Comparison of ENCODE assay signal across 10 cellular contexts in the genomic region with DNA sequence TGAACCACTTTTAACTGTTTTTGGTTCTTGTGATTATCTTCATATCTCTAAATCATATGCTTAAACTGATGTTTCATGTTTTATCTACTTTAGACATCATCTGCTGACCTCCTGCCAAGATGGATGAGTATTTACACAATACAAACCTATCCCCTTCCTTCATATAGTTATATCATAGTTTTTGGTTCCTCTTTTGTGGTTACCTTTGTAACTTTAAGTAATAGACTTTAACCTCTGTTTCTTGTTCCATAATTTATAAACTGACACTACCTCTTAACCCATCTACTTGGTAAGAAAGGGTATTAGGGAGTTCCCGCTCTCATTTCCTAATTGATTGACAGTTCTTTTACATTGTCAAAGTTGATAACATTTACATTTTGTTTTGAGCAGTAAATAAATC. TPM values are rescaled to one million over a fixed set of nuclear protein-coding genes. Genes with fewer than 3 reads are reported as not detected.
DNase-seq lines count a peak whose midpoint lies in the region; ATAC-seq and TF ChIP-seq lines count a peak whose summit lies in the region.
"Had no signal": no experiment of that assay in that cellular context is flagged by ENCODE, and none has a peak within 500 bp of the region (broad histone marks: within the 10 kb centered on the region; RNA-seq: fewer than 3 reads in every experiment).

No MANE protein-coding gene starts in this region.

- peak; percentile 86 for ATAC-seq in GM19324 (IDR thresholded peaks at IDR 0.05; ENCODE audit: low FRiP score, unreplicated experiment)
- ATAC-seq in HG02840 (IDR thresholded peaks at IDR 0.05; ENCODE audit: low FRiP score, unreplicated experiment) = peak; percentile 93
- no peak for ATAC-seq in activated naive CD8-positive, alpha-beta T cell treated with anti-CD3 and anti-CD28 coated beads, Interleukin-2, amount 50 U/mL, for 24 hours
- ATAC-seq: activated T-helper 17 cell treated with anti-CD3 and anti-CD28 coated beads, Interleukin-2, amount 50 U/mL, for 72 hours; left ventricle myocardium superior had no signal

- peaks cover 0 to 69% (median 12%) of the 10 kb centered on the region in 6 donors for H3K4me1 ChIP-seq in spleen

- H3K27ac Mint-ChIP-seq in activated naive CD8-positive, alpha-beta T cell treated with anti-CD3 and anti-CD28 coated beads, Interleukin-2, amount 50 U/mL, for 24 hours = no peak overlapping the region
- H3K27ac Mint-ChIP-seq: activated T-helper 17 cell treated with anti-CD3 and anti-CD28 coated beads, Interleukin-2, amount 50 U/mL, for 72 hours had no signal

- peaks cover 5% of the 10 kb centered on the region for H3K9me3 Mint-ChIP-seq in activated naive CD8-positive, alpha-beta T cell treated with anti-CD3 and anti-CD28 coated beads, Interleukin-2, amount 50 U/mL, for 24 hours

- no peak overlapping the region for H3K4me3 Mint-ChIP-seq in activated naive CD8-positive, alpha-beta T cell treated with anti-CD3 and anti-CD28 coated beads, Interleukin-2, amount 50 U/mL, for 24 hours
- H3K4me3 Mint-ChIP-seq: activated T-helper 17 cell treated with anti-CD3 and anti-CD28 coated beads, Interleukin-2, amount 50 U/mL, for 72 hours had no signal

- peak; percentile 13 for DNase-seq in LNCaP clone FGC (ENCODE audit: low read depth)
- DNase-seq in spleen = no peak
- no peak for DNase-seq in posterior cingulate gyrus
- DNase-seq in glomerular visceral epithelial cell (ENCODE audit: extremely low spot score) = no peak
- DNase-seq in activated naive CD8-positive, alpha-beta T cell treated with anti-CD3 and anti-CD28 coated beads, Interleukin-2, amount 50 U/mL, for 24 hours = no peak
- DNase-seq: left ventricle myocardium superior had no signal

- intact Hi-C loops in spleen (cut with DNase I; ENCODE audit: low total_unique reads) = no loop called here
- intact Hi-C loops in posterior cingulate gyrus (cut with DNase I) = no loop called here

- H3K4me3 ChIP-seq in LNCaP clone FGC (ENCODE audit: low read depth, low read length) (no peak overlapping the region), spleen (no peak overlapping the region)
- H3K4me3 ChIP-seq: SK-N-MC had no signal

- H3K36me3 Mint-ChIP-seq in activated naive CD8-positive, alpha-beta T cell treated with anti-CD3 and anti-CD28 coated beads, Interleukin-2, amount 50 U/mL, for 24 hours (ENCODE audit: low read depth) = peaks cover 30% of the 10 kb centered on the region

- H3K27ac ChIP-seq in spleen = peak overlapping the region in 6 of 8 donors; percentile 2 to 64 (median 44)
- H3K27ac ChIP-seq: SK-N-MC had no signal

- TF ChIP-seq CTCF in LNCaP clone FGC (IDR thresholded peaks at IDR 0.05; ENCODE audit: control insufficient read depth, extremely low read depth, insufficient read depth) (no peak), spleen (IDR thresholded peaks at IDR 0.05 in 8 of 11, conservative IDR thresholded peaks at IDR 0.05 in 3 of 11) (no peak)

- H3K27me3 ChIP-seq in spleen (replicated peaks in 1 of 7) = no peaks in the 10 kb centered on the region

- peaks cover 0 to 42% (median 18%) of the 10 kb centered on the region in 6 donors for H3K36me3 ChIP-seq in spleen

- TF ChIP-seq POLR2A in spleen (IDR thresholded peaks at IDR 0.05) = no peak

- peaks cover 0 to 18% (median 10%) of the 10 kb centered on the region in 8 donors for H3K9me3 ChIP-seq in spleen

- 28 to 55% (median 48%) methylated on average over 1 of the region's 1 CpG for WGBS in spleen, 5 donors

- H3K4me1 Mint-ChIP-seq in activated naive CD8-positive, alpha-beta T cell treated with anti-CD3 and anti-CD28 coated beads, Interleukin-2, amount 50 U/mL, for 24 hours = peaks cover 15% of the 10 kb centered on the region

- H3K27me3 Mint-ChIP-seq in activated naive CD8-positive, alpha-beta T cell treated with anti-CD3 and anti-CD28 coated beads, Interleukin-2, amount 50 U/mL, for 24 hours = no peaks in the 10 kb centered on the region
- H3K27me3 Mint-ChIP-seq: activated T-helper 17 cell treated with anti-CD3 and anti-CD28 coated beads, Interleukin-2, amount 50 U/mL, for 72 hours had no signal

RNA-seq across cellular contexts. Expression of gene PCMT1, which starts 11.9 kb away (rescaled TPM):
- total RNA-seq in spleen = 10 to 100 TPM; 40.9 to 66.7 (median 53.4) TPM
- 10 to 100 TPM; 22.0 to 38.0 (median 33.0) TPM for polyA plus RNA-seq in spleen

RNA-seq across cellular contexts. Expression of gene NUP43, which starts 15.1 kb away (rescaled TPM):
- total RNA-seq in spleen = 10 to 100 TPM; 31.0 to 49.1 (median 41.6) TPM
- polyA plus RNA-seq in spleen = 10 to 100 TPM in 2 of 3 donors, 1 to 10 TPM in 1; 8.6 to 13.3 (median 10.5) TPM

RNA-seq across cellular contexts. Expression of gene LATS1, which starts 43.5 kb away (rescaled TPM):
- total RNA-seq in spleen = 10 to 100 TPM; 29.3 to 40.9 (median 33.8) TPM
- 1 to 10 TPM; 5.0 to 7.4 (median 6.2) TPM for polyA plus RNA-seq in spleen
